In genomic region chr17:42561908-42562844, GRCh38 we compare ENCODE assay signal across 8 cellular contexts. TPM values are rescaled to one million over a fixed set of nuclear protein-coding genes. Genes with fewer than 3 reads are reported as not detected.
DNase-seq lines count a peak whose midpoint lies in the region; ATAC-seq and TF ChIP-seq lines count a peak whose summit lies in the region.

Gene COASY, plus strand, starts transcription at chr17:42562148. Its CDS starts 475 bp downstream, at chr17:42562623.

- peaks cover 26 to 49% (median 44%) of the 10 kb centered on the region in 10 experiments for H3K4me1 ChIP-seq in BLaER1 treated with 17β-estradiol and CSF1 and Interleukin-3, amounts not matched to agents 10 nM and 100 nM
- peaks cover 21% of the 10 kb centered on the region for H3K4me1 ChIP-seq in testis

- H3K9me3 Mint-ChIP-seq in osteocyte (ENCODE audit: unreplicated experiment) = no peaks in the 10 kb centered on the region

- no peaks in the 10 kb centered on the region for H3K27me3 ChIP-seq in BLaER1 treated with 17β-estradiol and CSF1 and Interleukin-3, amounts not matched to agents 10 nM and 100 nM
- H3K27me3 ChIP-seq in testis = no peaks in the 10 kb centered on the region

- peak within 1 kb of the TSS; percentile 96 for H3K27ac Mint-ChIP-seq in osteocyte (ENCODE audit: unreplicated experiment)

- WGBS in adipose tissue, 3 donors = 0 to 1% (median 1%) methylated on average over 57 of the region's 57 CpGs
- WGBS in testis, 2 donors = 1 to 2% methylated on average over 26 to 56 of the region's 57 CpGs

- no peak for TF ChIP-seq POLR2A in testis (IDR thresholded peaks at IDR 0.05)

- peak; percentile 43 for ATAC-seq in GM21825 (IDR thresholded peaks at IDR 0.05; ENCODE audit: unreplicated experiment)
- ATAC-seq in Right ventricle myocardium superior (ENCODE audit: poor library complexity) = peak; percentile 85

- peaks cover 38% of the 10 kb centered on the region for H3K4me1 Mint-ChIP-seq in osteocyte (ENCODE audit: unreplicated experiment)

- no peaks in the 10 kb centered on the region for H4K20me1 ChIP-seq in BLaER1 treated with 17β-estradiol and CSF1 and Interleukin-3, amounts not matched to agents 10 nM and 100 nM

- H3K27ac ChIP-seq in BLaER1 treated with 17β-estradiol and CSF1 and Interleukin-3, amounts not matched to agents 10 nM and 100 nM = peak within 1 kb of the TSS; percentile 84 to 95 (median 90)
- H3K27ac ChIP-seq in adipose tissue (ENCODE audit: low read depth, low read length) (peak within 1 kb of the TSS; percentile 97), testis (peak within 1 kb of the TSS; percentile 76 to 79)

- no peaks in the 10 kb centered on the region for H3K9me3 ChIP-seq in BLaER1 treated with 17β-estradiol and CSF1 and Interleukin-3, amounts not matched to agents 10 nM and 100 nM (replicated peaks in 1 of 11)
- no peaks in the 10 kb centered on the region for H3K9me3 ChIP-seq in testis

- H3K4me3 ChIP-seq in BLaER1 treated with 17β-estradiol and CSF1 and Interleukin-3, amounts not matched to agents 10 nM and 100 nM = peak within 1 kb of the TSS; percentile 80 to 97 (median 92)
- H3K4me3 ChIP-seq in testis = peak within 1 kb of the TSS; percentile 89 to 95

- H3K27me3 Mint-ChIP-seq in osteocyte (ENCODE audit: unreplicated experiment) = no peaks in the 10 kb centered on the region

- H3K36me3 Mint-ChIP-seq in osteocyte (ENCODE audit: unreplicated experiment) = no peaks in the 10 kb centered on the region

- peaks cover 29 to 37% (median 34%) of the 10 kb centered on the region in 11 experiments for H3K36me3 ChIP-seq in BLaER1 treated with 17β-estradiol and CSF1 and Interleukin-3, amounts not matched to agents 10 nM and 100 nM
- no peaks in the 10 kb centered on the region for H3K36me3 ChIP-seq in testis (ENCODE audit: low read depth, missing control alignments)

- no peak for TF ChIP-seq CTCF in osteocyte (IDR thresholded peaks at IDR 0.05)
- peak in 1 of 3 experiments; percentile 12 for TF ChIP-seq CTCF in testis (IDR thresholded peaks at IDR 0.05)

- H3K4me3 Mint-ChIP-seq in osteocyte (ENCODE audit: unreplicated experiment) = peak within 1 kb of the TSS; percentile 88

- peak; percentile 98 for DNase-seq in NCI-H146 (lab: John Stamatoyannopoulos, UW)
- peak; percentile 86 for DNase-seq in T follicular helper cell (ENCODE audit: low read depth)
- peak; percentile 98 for DNase-seq in Right ventricle myocardium superior
- peak; percentile 98 for DNase-seq in osteocyte (ENCODE audit: extremely low spot score, unreplicated experiment)
- peak; percentile 97 for DNase-seq in testis

- H3K9ac ChIP-seq in BLaER1 treated with 17β-estradiol and CSF1 and Interleukin-3, amounts not matched to agents 10 nM and 100 nM = peak within 1 kb of the TSS; percentile 90 to 98 (median 95)

- intact Hi-C loops in Right ventricle myocardium superior (cut with DNase I) (no loop called here), testis (cut with DNase I; ENCODE audit: low total_unique reads) (no loop called here)

- H3K4me2 ChIP-seq in BLaER1 treated with 17β-estradiol and CSF1 and Interleukin-3, amounts not matched to agents 10 nM and 100 nM = peak within 1 kb of the TSS; percentile 94 to 100 (median 99)

RNA-seq across cellular contexts. Expression of gene COASY, which starts in this region (rescaled TPM):
- polyA plus RNA-seq in adipose tissue (10 to 100 TPM; 53.3 to 71.0 (median 59.7) TPM), testis (ENCODE audit: insufficient read depth, low read depth, low replicate concordance) (103 TPM)
- total RNA-seq in Right ventricle myocardium superior (41.6 TPM), osteocyte (51.7 and 62.7 TPM in 2 replicates), testis (10 to 100 TPM; 52.8 to 68.5 TPM)

Comparison
In these comparisons a context has a peak if more than half of its experiments do, and no peak if none do; other contexts are left out.
1. Peak in every context shown above with its lines: DNase-seq, ATAC-seq, H3K4me3 ChIP-seq and H3K27ac ChIP-seq.